30 cellular contexts compared by ENCODE assay signal in genomic region chr1:248183996-248184395, GRCh38. TPM values are rescaled to one million over a fixed set of nuclear protein-coding genes. Genes with fewer than 3 reads are reported as not detected.
DNase-seq lines count a peak whose midpoint lies in the region; ATAC-seq, FAIRE-seq and TF ChIP-seq lines count a peak whose summit lies in the region.
"Had no signal": no experiment of that assay in that cellular context is flagged by ENCODE, and none has a peak within 500 bp of the region (broad histone marks: within the 10 kb centered on the region; RNA-seq: fewer than 3 reads in every experiment).

No MANE protein-coding gene starts in this region.

- no TSS peak for BruUV-seq in MCF 10A (replicated peaks; lab: Mats Ljungman, UMichigan)

- intact Hi-C loops in MCF 10A (cut with micrococcal nuclease), result no loop called here
- intact Hi-C loops in breast epithelium (cut with DNase I; ENCODE audit: low total_unique reads), result no loop called here

- H3K36me3 ChIP-seq in breast epithelium (no peaks in the 10 kb centered on the region), KMS-11 (ENCODE audit: insufficient read depth) (no peaks in the 10 kb centered on the region)

- CTCF ChIA-PET in MCF 10A (lab: Yijun Ruan, JAX), result no interaction called here

- H3K27ac Mint-ChIP-seq in MCF 10A (ENCODE audit: low read depth, unreplicated experiment), result no peak overlapping the region
- H3K27ac Mint-ChIP-seq: B cell; CD8-positive, alpha-beta T cell; GM23338; H9; T-cell had no signal

- no peaks in the 10 kb centered on the region for H3K36me3 Mint-ChIP-seq in MCF 10A (ENCODE audit: insufficient read depth, unreplicated experiment)
- H3K36me3 Mint-ChIP-seq: CD8-positive, alpha-beta T cell; T-cell had no signal

- H3K4me2 ChIP-seq in KMS-11, result peak overlapping the region; percentile 23
- H3K4me2 ChIP-seq: GM23338, PC-9 had no signal

- H4K20me1 ChIP-seq in KMS-11 (ENCODE audit: insufficient read depth), result no peaks in the 10 kb centered on the region

- H3K27ac ChIP-seq in breast epithelium (no peak overlapping the region), KMS-11 (no peak overlapping the region)
- H3K27ac ChIP-seq: 22Rv1, C4-2B, PC-9, RWPE1 had no signal

- H2AFZ ChIP-seq in KMS-11 (ENCODE audit: low read depth), result peak overlapping the region; percentile 31
- H2AFZ ChIP-seq: GM23338, PC-9 had no signal

- no peaks in the 10 kb centered on the region for H3K4me1 ChIP-seq in breast epithelium
- peaks cover 7% of the 10 kb centered on the region for H3K4me1 ChIP-seq in KMS-11 (ENCODE audit: low read depth, poor library complexity, severe bottlenecking)
- H3K4me1 ChIP-seq: Caco-2 had no signal

- H3K4me3 ChIP-seq in breast epithelium, result no peak overlapping the region
- no peak overlapping the region for H3K4me3 ChIP-seq in KMS-11 (IDR thresholded peaks at IDR 0.05; ENCODE audit: insufficient read depth, low read depth, low read length)
- H3K4me3 ChIP-seq in foreskin fibroblast (ENCODE audit: low read depth in 1 of 2, low read length in 2 of 2), result no peak overlapping the region
- H3K4me3 ChIP-seq: GM23338, PC-9 had no signal

- H3K9me3 ChIP-seq in breast epithelium, result peaks cover 0 to 15% of the 10 kb centered on the region in 2 donors
- H3K9me3 ChIP-seq: Caco-2 had no signal

- H3K27me3 ChIP-seq in breast epithelium, result no peaks in the 10 kb centered on the region
- no peaks in the 10 kb centered on the region for H3K27me3 ChIP-seq in KMS-11 (ENCODE audit: insufficient read depth, low read depth)

- peak overlapping the region; percentile 1 for H3K4me3 Mint-ChIP-seq in MCF 10A (ENCODE audit: unreplicated experiment)
- H3K4me3 Mint-ChIP-seq: B cell; CD8-positive, alpha-beta T cell; GM23338; H9; T-cell had no signal

- H3K4me1 Mint-ChIP-seq in MCF 10A (ENCODE audit: insufficient read depth, unreplicated experiment), result peaks cover 6% of the 10 kb centered on the region
- H3K4me1 Mint-ChIP-seq: B cell, GM23338, H9, T-cell had no signal

- H3K79me2 ChIP-seq in KMS-11 (ENCODE audit: insufficient read depth, low read depth), result no peaks in the 10 kb centered on the region

- TF ChIP-seq POLR2A in breast epithelium (IDR thresholded peaks at IDR 0.05), result no peak

- no peak for DNase-seq in MCF 10A (ENCODE audit: unreplicated experiment)
- no peak for DNase-seq in breast epithelium (ENCODE audit: low spot score in 2 of 2)
- no peak for DNase-seq in ureter (ENCODE audit: low spot score)
- DNase-seq in foreskin fibroblast, result no peak
- no peak for DNase-seq in RCC 7860 (ENCODE audit: low spot score)
- DNase-seq: Caco-2; CD8-positive, alpha-beta T cell; H9; IMR-90; KG1; NCI-H1105; NCI-H1436 treated with DMSO at 0.1 percent for 48 hours; NCI-H187 treated with DMSO at 0.1 percent for 48 hours; NCI-H524; NCI-H748 treated with DMSO at 0.1 percent for 48 hours; NK-92 treated with Interleukin-12 subunit alpha and Interleukin-12 subunit beta, amount 100 ng/mL, for 24 hours; PC-9; SHP77; T-cell had no signal

- POLR2A ChIA-PET in MCF 10A (lab: Yijun Ruan, JAX), result interaction anchor here (0.6 kb wide), 1 partner anchor 23 kb away, joined by 3 read pairs; no protein-coding TSS in a partner anchor

- peaks cover 7% of the 10 kb centered on the region for H3K9me3 Mint-ChIP-seq in MCF 10A (ENCODE audit: unreplicated experiment)

- H3K9ac ChIP-seq in KMS-11, result no peak overlapping the region

- ATAC-seq in GM21723 (IDR thresholded peaks at IDR 0.05; ENCODE audit: unreplicated experiment) (peak; percentile 87), GM18909 (IDR thresholded peaks at IDR 0.05; ENCODE audit: poor library complexity, unreplicated experiment) (no peak)
- ATAC-seq: CD8-positive, alpha-beta T cell; GM23338; T-cell had no signal

- no peaks in the 10 kb centered on the region for H3K27me3 Mint-ChIP-seq in MCF 10A (ENCODE audit: insufficient read depth, unreplicated experiment)
- H3K27me3 Mint-ChIP-seq: B cell had no signal

- no peak for TF ChIP-seq CTCF in MCF 10A (IDR thresholded peaks at IDR 0.05; ENCODE audit: unreplicated experiment)
- no peak for TF ChIP-seq CTCF in breast epithelium (IDR thresholded peaks at IDR 0.05)
- no peak for TF ChIP-seq CTCF in KMS-11 (conservative IDR thresholded peaks at IDR 0.05; ENCODE audit: low read depth, low read length)
- no peak for TF ChIP-seq CTCF in foreskin fibroblast (IDR thresholded peaks at IDR 0.05; ENCODE audit: low read depth, low read length)

- no peak for FAIRE-seq in RCC 7860 (lab: Jason Lieb, UNC)
- FAIRE-seq: G401.6 had no signal

RNA-seq across cellular contexts. Expression of gene OR2M2, which starts 9.4 kb away (rescaled TPM):
- total RNA-seq in MCF 10A (2022) (not detected in 2 replicates), breast epithelium (not detected), ureter (not detected)
- total RNA-seq: B cell; Caco-2; CD8-positive, alpha-beta T cell; GM23338; H9; IMR-90; PC-9; SK-MEL-5; T-cell; T-helper 2 cell treated with Interferon-gamma antibody and Interleukin-4, amounts not matched to agents 100 ng/mL and 5 ng/mL, for 36 hours had no signal

RNA-seq across cellular contexts. Expression of gene OR2M3, which starts 13.1 kb away (rescaled TPM):
- total RNA-seq in MCF 10A (2022), result not detected in 2 replicates
- total RNA-seq in breast epithelium, result under 1 TPM in 2 of 3 donors, not detected in 1; under 0.01 to 0.29 TPM
- not detected for total RNA-seq in ureter
- total RNA-seq: B cell; Caco-2; CD8-positive, alpha-beta T cell; GM23338; H9; IMR-90; SK-MEL-5; T-cell; T-helper 2 cell treated with Interferon-gamma antibody and Interleukin-4, amounts not matched to agents 100 ng/mL and 5 ng/mL, for 36 hours had no signal

RNA-seq across cellular contexts. Expression of gene OR2M5, which starts 39.0 kb away (rescaled TPM):
- total RNA-seq in MCF 10A (2022), result not detected in 2 replicates
- total RNA-seq in breast epithelium, result not detected
- total RNA-seq in ureter, result not detected
- total RNA-seq: B cell; Caco-2; CD8-positive, alpha-beta T cell; GM23338; H9; IMR-90; PC-9; SK-MEL-5; T-cell; T-helper 2 cell treated with Interferon-gamma antibody and Interleukin-4, amounts not matched to agents 100 ng/mL and 5 ng/mL, for 36 hours had no signal

RNA-seq across cellular contexts. Expression of gene OR2M4, which starts 47.2 kb away (rescaled TPM):
- not detected in 2 replicates for total RNA-seq in MCF 10A (2022)
- total RNA-seq in breast epithelium, result under 1 TPM in 2 of 3 donors, not detected in 1; under 0.01 to 0.29 TPM
- total RNA-seq in ureter, result not detected
- total RNA-seq: B cell; Caco-2; CD8-positive, alpha-beta T cell; GM23338; H9; IMR-90; PC-9; SK-MEL-5; T-cell; T-helper 2 cell treated with Interferon-gamma antibody and Interleukin-4, amounts not matched to agents 100 ng/mL and 5 ng/mL, for 36 hours had no signal
